ENCODE assay signal across 18 cellular contexts in the genomic region with DNA sequence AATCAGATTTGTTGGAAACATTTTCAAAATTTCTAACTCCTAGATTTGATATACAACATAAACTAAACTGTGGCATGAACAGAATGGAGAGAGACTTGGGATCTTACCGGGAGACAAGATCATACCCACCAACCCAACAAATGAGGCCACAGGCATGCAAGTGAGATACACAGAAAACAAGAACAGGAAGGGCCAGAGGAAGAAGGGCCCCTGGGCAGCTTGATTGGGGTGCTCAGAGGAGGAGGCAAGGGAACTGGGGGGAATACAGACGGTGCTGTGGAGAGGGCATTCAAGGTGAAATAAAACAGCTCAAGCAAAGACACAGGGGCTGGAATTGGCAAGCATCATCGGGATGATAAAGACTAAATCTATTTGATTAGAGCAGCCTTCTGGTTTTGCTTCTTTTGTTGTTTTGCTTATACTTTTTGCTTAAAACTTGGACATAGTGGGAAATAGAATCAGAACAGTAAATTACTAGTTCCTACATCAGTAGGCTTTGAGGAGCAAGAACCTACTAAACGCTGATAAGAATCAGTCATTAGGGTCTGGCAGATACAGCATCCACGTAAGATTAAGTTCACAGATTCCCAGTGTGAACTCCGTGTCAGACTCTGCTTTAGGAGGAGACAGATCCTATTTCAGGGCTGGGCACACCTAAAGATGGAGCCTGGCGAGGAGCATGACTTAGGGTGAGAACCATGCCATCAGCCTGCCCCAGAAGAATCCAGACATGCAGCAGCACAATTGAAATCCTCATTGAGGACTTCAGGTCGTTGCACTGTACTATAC. TPM values are rescaled to one million over a fixed set of nuclear protein-coding genes. Genes with fewer than 3 reads are reported as not detected.
DNase-seq lines count a peak whose midpoint lies in the region; ATAC-seq, FAIRE-seq and TF ChIP-seq lines count a peak whose summit lies in the region.
"Had no signal": no experiment of that assay in that cellular context is flagged by ENCODE, and none has a peak within 500 bp of the region (broad histone marks: within the 10 kb centered on the region; RNA-seq: fewer than 3 reads in every experiment).

No MANE protein-coding gene starts in this region.

- no peaks in the 10 kb centered on the region for H3K79me2 ChIP-seq in DOHH2 (ENCODE audit: control insufficient read depth, low read length)

- no peak overlapping the region for H3K4me3 ChIP-seq in A673 (ENCODE audit: low read depth, low read length, poor library complexity, severe bottlenecking)
- peak overlapping the region; percentile 69 for H3K4me3 ChIP-seq in DOHH2 (ENCODE audit: low read length)
- no peak overlapping the region for H3K4me3 ChIP-seq in lower lobe of right lung
- no peak overlapping the region for H3K4me3 ChIP-seq in kidney (ENCODE audit: low read length in 2 of 2)
- H3K4me3 ChIP-seq: testis had no signal

- H3F3A ChIP-seq in DOHH2 (ENCODE audit: control insufficient read depth, insufficient read depth): peaks cover 26% of the 10 kb centered on the region

- peaks cover 5% of the 10 kb centered on the region for H3K27me3 Mint-ChIP-seq in T-helper 17 cell

- peak overlapping the region; percentile 91 for H3K4me2 ChIP-seq in DOHH2 (ENCODE audit: low read length)

- ATAC-seq in T-helper 17 cell: no peak
- ATAC-seq in lower lobe of right lung: no peak
- no peak for ATAC-seq in GM19452 (IDR thresholded peaks at IDR 0.05; ENCODE audit: unreplicated experiment)
- no peak for ATAC-seq in HG02981 (IDR thresholded peaks at IDR 0.05; ENCODE audit: unreplicated experiment)
- ATAC-seq: HepG2 had no signal

- BruUV-seq in A673 (replicated peaks; lab: Mats Ljungman, UMichigan): no TSS peak

- H3K9ac ChIP-seq in kidney (ENCODE audit: low read length in 2 of 2): no peak overlapping the region

- H3K36me3 ChIP-seq in A673 (ENCODE audit: insufficient read depth, low read length, poor library complexity, severe bottlenecking) (no peaks in the 10 kb centered on the region), DOHH2 (ENCODE audit: control insufficient read depth, low read length) (no peaks in the 10 kb centered on the region), lower lobe of right lung (no peaks in the 10 kb centered on the region), kidney (ENCODE audit: control insufficient read depth in 1 of 2, insufficient read depth in 2 of 2, low read length in 2 of 2) (no peaks in the 10 kb centered on the region)

- intact Hi-C loops in A673 (cut with micrococcal nuclease; ENCODE audit: unreplicated experiment) (loop anchor here (5.0 kb wide), 2 partner anchors 37 to 147 kb away; partner anchors contain the start of gene RPS6KA2), lower lobe of right lung (cut with DNase I) (no loop called here), kidney (cut with DNase I) (no loop called here)

- H3K4me3 Mint-ChIP-seq in T-helper 17 cell: no peak overlapping the region

- H3K36me3 Mint-ChIP-seq in T-helper 17 cell (ENCODE audit: low read depth): no peaks in the 10 kb centered on the region

- H3K4me1 ChIP-seq in A673 (ENCODE audit: insufficient read depth, low read length, poor library complexity, severe bottlenecking) (peaks cover 35% of the 10 kb centered on the region), DOHH2 (ENCODE audit: control insufficient read depth, low read length) (peaks cover 40% of the 10 kb centered on the region), lower lobe of right lung (peaks cover 30% of the 10 kb centered on the region), kidney (ENCODE audit: control insufficient read depth in 1 of 2, insufficient read depth in 1 of 2, low read depth in 1 of 2, low read length in 2 of 2) (peaks cover 9 to 13% of the 10 kb centered on the region in 2 donors)
- H3K4me1 ChIP-seq: Caco-2, testis had no signal

- H3K9me2 ChIP-seq in DOHH2 (replicated peaks; ENCODE audit: control insufficient read depth, low read length): no peaks in the 10 kb centered on the region

- H3K9me3 ChIP-seq in A673 (ENCODE audit: low read depth, low read length, poor library complexity, severe bottlenecking): no peaks in the 10 kb centered on the region
- no peaks in the 10 kb centered on the region for H3K9me3 ChIP-seq in DOHH2 (ENCODE audit: control insufficient read depth, insufficient read depth, low read length)
- no peaks in the 10 kb centered on the region for H3K9me3 ChIP-seq in T-helper 17 cell (ENCODE audit: control insufficient read depth, low read length, poor library complexity, severe bottlenecking)
- no peaks in the 10 kb centered on the region for H3K9me3 ChIP-seq in lower lobe of right lung
- H3K9me3 ChIP-seq in kidney (ENCODE audit: control insufficient read depth in 1 of 2, low read length in 2 of 2): no peaks in the 10 kb centered on the region
- H3K9me3 ChIP-seq: Caco-2, testis had no signal

- no peaks in the 10 kb centered on the region for H4K20me1 ChIP-seq in DOHH2 (ENCODE audit: control insufficient read depth, insufficient read depth, low read depth, low read length)

- no peak for DNase-seq in A673 (ENCODE audit: low spot score)
- DNase-seq in T-helper 17 cell: no peak
- DNase-seq in lower lobe of right lung: no peak
- DNase-seq in amniotic stem cell (lab: John Stamatoyannopoulos, UW): no peak
- no peak for DNase-seq in kidney
- DNase-seq: activated naive CD4-positive, alpha-beta T cell treated with Interleukin-2 at 50 U/mL for 16 hours; Caco-2; MM.1S; NCI-H187; NCI-H446; occipital lobe; SHP77; stimulated activated CD4-positive, alpha-beta T cell treated with anti-CD3 and anti-CD28 coated beads, Interleukin-4, amount 100 ng/mL, for 1 hour; testis had no signal

- POLR2A ChIA-PET in A673 (lab: Charles Lee; ENCODE audit: low non-redundant PET): no interaction called here

- peak overlapping the region; percentile 65 for H3K27ac Mint-ChIP-seq in T-helper 17 cell

- peaks cover 4% of the 10 kb centered on the region for H3K4me1 Mint-ChIP-seq in T-helper 17 cell

- H3K27ac ChIP-seq in A673 (ENCODE audit: low read depth, low read length, poor library complexity, severe bottlenecking) (peak overlapping the region; percentile 3), DOHH2 (ENCODE audit: low read depth, low read length) (peak overlapping the region; percentile 98), lower lobe of right lung (peak overlapping the region; percentile 10), kidney (ENCODE audit: low read depth in 2 of 2, low read length in 2 of 2) (no peak overlapping the region)
- H3K27ac ChIP-seq: testis had no signal

- no peak for FAIRE-seq in kidney (lab: Jason Lieb, UNC)
- FAIRE-seq: HepG2 had no signal

- no peaks in the 10 kb centered on the region for H3K27me3 ChIP-seq in A673 (replicated peaks; ENCODE audit: insufficient read depth, low read depth, low read length, poor library complexity)
- no peaks in the 10 kb centered on the region for H3K27me3 ChIP-seq in DOHH2 (ENCODE audit: control insufficient read depth, low read length)
- H3K27me3 ChIP-seq in lower lobe of right lung (ENCODE audit: low read depth): no peaks in the 10 kb centered on the region
- H3K27me3 ChIP-seq: testis had no signal

- CTCF ChIA-PET in A673 (lab: Charles Lee): no interaction called here

- TF ChIP-seq CTCF in A673 (conservative IDR thresholded peaks at IDR 0.05; ENCODE audit: low read depth, low read length) (no peak), DOHH2 (IDR thresholded peaks at IDR 0.05; ENCODE audit: low read depth, low read length, poor library complexity, severe bottlenecking) (no peak), lower lobe of right lung (IDR thresholded peaks at IDR 0.05) (no peak), kidney (IDR thresholded peaks at IDR 0.05; ENCODE audit: borderline replicate concordance, extremely low read depth, insufficient read depth) (no peak)

RNA-seq across cellular contexts. Expression of gene RAMACL, which starts 3.5 kb away (rescaled TPM):
- total RNA-seq in A673 (2021) (0.77 and 2.2 TPM in 2 replicates), T-helper 17 cell (under 1 TPM; 0.44 to 0.82 TPM), lower lobe of right lung (6.6 TPM), kidney (1.9 TPM)
- not detected for polyA plus RNA-seq in kidney (ENCODE audit: insufficient read depth, low read depth, low replicate concordance)

RNA-seq across cellular contexts. Expression of gene RPS6KA2, which starts 37.1 kb away (rescaled TPM):
- total RNA-seq in A673 (2021) (30.1 and 37.8 TPM in 2 replicates), T-helper 17 cell (1 to 10 TPM; 3.3 to 5.9 TPM), lower lobe of right lung (102 TPM), kidney (61.2 TPM)
- polyA plus RNA-seq in kidney (ENCODE audit: insufficient read depth, low read depth, low replicate concordance): 12.3 TPM

Comparison
In these comparisons a context has a peak if more than half of its experiments do, and no peak if none do; other contexts are left out.
1. H3K27ac ChIP-seq: peak in A673 (single experiment), DOHH2 (single experiment) and lower lobe of right lung (single experiment); none in kidney (0 of 2).